ENCODE assay signal across 8 cellular contexts in genomic region chrX:39772057-39772832, GRCh38.
DNase-seq lines count a peak whose midpoint lies in the region; ATAC-seq and TF ChIP-seq lines count a peak whose summit lies in the region.

No MANE protein-coding gene starts in this region.

- peaks cover 51% of the 10 kb centered on the region for H3K4me1 Mint-ChIP-seq in activated naive CD8-positive, alpha-beta T cell treated with anti-CD3 and anti-CD28 coated beads, Interleukin-2, amount 50 U/mL, for 24 hours

- no peaks in the 10 kb centered on the region for H3K27me3 ChIP-seq in H7 (ENCODE audit: control insufficient read depth, insufficient read depth, low read length)
- H3K27me3 ChIP-seq in lung (ENCODE audit: control insufficient read depth, insufficient read depth): no peaks in the 10 kb centered on the region

- no peaks in the 10 kb centered on the region for H3K9me3 Mint-ChIP-seq in activated naive CD8-positive, alpha-beta T cell treated with anti-CD3 and anti-CD28 coated beads, Interleukin-2, amount 50 U/mL, for 24 hours

- no peak for TF ChIP-seq CTCF in lung (IDR thresholded peaks at IDR 0.05; ENCODE audit: control extremely low read depth, extremely low read depth)

- WGBS in lung, 2 donors: 19 to 22% methylated on average over 21 of the region's 21 CpGs

- DNase-seq in H7 (peak; percentile 74), T-helper 2 cell (peak in 4 of 5 experiments; percentile 11 to 89 (median 30)), lung (ENCODE audit: low spot score) (no peak), RPMI8226 (no peak), AG08396 (ENCODE audit: low spot score) (no peak)
- DNase-seq in activated naive CD8-positive, alpha-beta T cell treated with anti-CD3 and anti-CD28 coated beads, Interleukin-2, amount 50 U/mL, for 24 hours: peak; percentile 61
- peak; percentile 36 to 47 for DNase-seq in stimulated activated CD8-positive, alpha-beta memory T cell treated with anti-CD3 and anti-CD28 coated beads, Interleukin-2, amount 100 ng/mL, for 48 hours (ENCODE audit: low read depth in 2 of 2)

- no peaks in the 10 kb centered on the region for H3K4me1 ChIP-seq in lung (ENCODE audit: control insufficient read depth in 2 of 2, insufficient read depth in 2 of 2, low read length in 2 of 2)

- ATAC-seq in activated naive CD8-positive, alpha-beta T cell treated with anti-CD3 and anti-CD28 coated beads, Interleukin-2, amount 50 U/mL, for 24 hours: peak; percentile 70
- peak; percentile 34 for ATAC-seq in lung (ENCODE audit: insufficient read depth, low FRiP score)
- ATAC-seq in HG02885 (IDR thresholded peaks at IDR 0.05; ENCODE audit: poor library complexity, unreplicated experiment): no peak

- H3K27ac ChIP-seq in lung (ENCODE audit: low read depth in 1 of 2, low read length in 1 of 2): peak overlapping the region in 1 of 2 donors; percentile 18

- peak overlapping the region; percentile 72 for H3K27ac Mint-ChIP-seq in activated naive CD8-positive, alpha-beta T cell treated with anti-CD3 and anti-CD28 coated beads, Interleukin-2, amount 50 U/mL, for 24 hours

- H3K9me3 ChIP-seq in lung (ENCODE audit: control insufficient read depth in 2 of 2, insufficient read depth in 1 of 2, low read length in 1 of 2): peaks cover 0 to 4% of the 10 kb centered on the region in 2 donors

- H3K36me3 Mint-ChIP-seq in activated naive CD8-positive, alpha-beta T cell treated with anti-CD3 and anti-CD28 coated beads, Interleukin-2, amount 50 U/mL, for 24 hours (ENCODE audit: low read depth): no peaks in the 10 kb centered on the region

- H3K36me3 ChIP-seq in H7 (replicated peaks; ENCODE audit: control insufficient read depth, insufficient read depth, low read length) (no peaks in the 10 kb centered on the region), lung (ENCODE audit: control insufficient read depth in 2 of 2, insufficient read depth in 2 of 2, low read length in 2 of 2) (no peaks in the 10 kb centered on the region)

- no peak overlapping the region for H3K4me3 ChIP-seq in H7 (ENCODE audit: insufficient read depth, low read depth, low read length)
- no peak overlapping the region for H3K4me3 ChIP-seq in lung

- no peaks in the 10 kb centered on the region for H3K27me3 Mint-ChIP-seq in activated naive CD8-positive, alpha-beta T cell treated with anti-CD3 and anti-CD28 coated beads, Interleukin-2, amount 50 U/mL, for 24 hours

- peak overlapping the region; percentile 6 for H3K4me3 Mint-ChIP-seq in activated naive CD8-positive, alpha-beta T cell treated with anti-CD3 and anti-CD28 coated beads, Interleukin-2, amount 50 U/mL, for 24 hours

Comparison
In these comparisons a context has a peak if more than half of its experiments do, and no peak if none do; other contexts are left out.
1. DNase-seq: peak in H7 (single experiment), T-helper 2 cell (4 of 5), activated naive CD8-positive, alpha-beta T cell treated with anti-CD3 and anti-CD28 coated beads, Interleukin-2, amount 50 U/mL, for 24 hours (single experiment) and stimulated activated CD8-positive, alpha-beta memory T cell treated with anti-CD3 and anti-CD28 coated beads, Interleukin-2, amount 100 ng/mL, for 48 hours (2 of 2); none in lung (single experiment), RPMI8226 (single experiment) and AG08396 (single experiment).